Comparison of ENCODE assay signal across 1 cellular context in genomic region chr15:78540955-78541743, GRCh38.
TF ChIP-seq lines count a peak whose summit lies in the region.

No MANE protein-coding gene starts in this region.

TF ChIP-seq in K562, 482 proteins besides CTCF, POLR2A, EP300 and RAD21 (continued from another document):
- TF ChIP-seq ATF2 (CRISPR knock-in tag; IDR thresholded peaks at IDR 0.05) (no peak), RBM17 (IDR thresholded peaks at IDR 0.05; ENCODE audit: borderline replicate concordance, low read depth, low read length) (no peak), ZKSCAN1 (IDR thresholded peaks at IDR 0.05; ENCODE audit: low read depth, low read length) (no peak), SIX5 (IDR thresholded peaks at IDR 0.05; ENCODE audit: borderline replicate concordance in 1 of 2, insufficient read depth in 1 of 2, low read depth in 1 of 2, low read length in 2 of 2) (no peak), ELK1 (CRISPR knock-in tag; IDR thresholded peaks at IDR 0.05) (no peak), ETS2 (tag; IDR thresholded peaks at IDR 0.05; ENCODE audit: borderline replicate concordance, poor library complexity, severe bottlenecking) (no peak), FOXO4 (CRISPR knock-in tag; IDR thresholded peaks at IDR 0.05) (no peak), ZBED1 (IDR thresholded peaks at IDR 0.05) (no peak), NR4A1 (CRISPR knock-in tag; IDR thresholded peaks at IDR 0.05) (no peak), NR4A1 (tag; IDR thresholded peaks at IDR 0.05) (no peak), ZBTB2 (IDR thresholded peaks at IDR 0.05) (no peak), CHD1 (IDR thresholded peaks at IDR 0.05; ENCODE audit: low read length) (peak; percentile 88), USF1 (CRISPR knock-in tag; IDR thresholded peaks at IDR 0.05) (no peak), BCLAF1 (IDR thresholded peaks at IDR 0.05; ENCODE audit: borderline replicate concordance in 1 of 2, control insufficient read depth in 1 of 2, low read depth in 2 of 2, low read length in 1 of 2) (no peak), HOXB6 (CRISPR knock-in tag; IDR thresholded peaks at IDR 0.05; ENCODE audit: borderline replicate concordance) (no peak), RFX1 (IDR thresholded peaks at IDR 0.05) (no peak)
